ENCODE assay signal across 2 cellular contexts in genomic region chr10:14652067-14652466, GRCh38.
A peak's percentile ranks its signal among the peaks of the same experiment; 100 is the strongest.
TF ChIP-seq lines count a peak whose summit lies in the region.

No MANE protein-coding gene starts in this region.

TF ChIP-seq in SK-N-SH, 30 proteins besides CTCF, POLR2A, EP300 and RAD21 (continues in another document):
- TF ChIP-seq TEAD4 (IDR thresholded peaks at IDR 0.05; ENCODE audit: borderline replicate concordance, insufficient read depth) (0 out of 2 replicates have a peak, but pooled peaks have one; percentile 24), NFIC (IDR thresholded peaks at IDR 0.05; ENCODE audit: borderline replicate concordance) (no peak), TCF12 (IDR thresholded peaks at IDR 0.05) (peak; percentile 85), JUND (IDR thresholded peaks at IDR 0.05) (peak; percentile 44; the same call in 1 of the 2 replicates), EZH2phosphoT487 (IDR thresholded peaks at IDR 0.05; ENCODE audit: borderline replicate concordance, low read depth) (no peak), POLR2AphosphoS5 (IDR thresholded peaks at IDR 0.05; ENCODE audit: low read depth, low read length) (peak; percentile 33; the same call in 1 of the 2 replicates), REST (IDR thresholded peaks at IDR 0.05; ENCODE audit: low read depth, low read length) (no peak), USF2 (IDR thresholded peaks at IDR 0.05; ENCODE audit: borderline replicate concordance, low read depth, low read length) (no peak), YY1 (IDR thresholded peaks at IDR 0.05; ENCODE audit: low read depth) (no peak), RCOR1 (IDR thresholded peaks at IDR 0.05; ENCODE audit: low read length) (peak; percentile 94), GABPA (IDR thresholded peaks at IDR 0.05; ENCODE audit: low read depth) (no peak), IRF3 (IDR thresholded peaks at IDR 0.05; ENCODE audit: low read depth, low read length) (no peak), TAF1 (IDR thresholded peaks at IDR 0.05; ENCODE audit: borderline replicate concordance, low read depth, low read length) (no peak), CHD2 (IDR thresholded peaks at IDR 0.05; ENCODE audit: low read length, partially characterized antibody) (peak; percentile 74), SMC3 (IDR thresholded peaks at IDR 0.05; ENCODE audit: low read depth, low read length) (no peak), FOXJ3 (CRISPR knock-in tag; IDR thresholded peaks at IDR 0.05) (peak; percentile 39; the same call in 1 of the 2 replicates), RFX5 (IDR thresholded peaks at IDR 0.05; ENCODE audit: low read length) (no peak), FOXM1 (IDR thresholded peaks at IDR 0.05; ENCODE audit: low read depth) (no peak), SIN3A (IDR thresholded peaks at IDR 0.05; ENCODE audit: borderline replicate concordance, low read depth, low read length) (no peak), MEF2A (IDR thresholded peaks at IDR 0.05; ENCODE audit: borderline replicate concordance, low read depth) (no peak), GATA2 (CRISPR knock-in tag; IDR thresholded peaks at IDR 0.05) (peak; percentile 90), NRF1 (IDR thresholded peaks at IDR 0.05; ENCODE audit: low read depth, low read length) (no peak), ELF1 (IDR thresholded peaks at IDR 0.05) (no peak), FOSL2 (IDR thresholded peaks at IDR 0.05; ENCODE audit: borderline replicate concordance, low read depth) (no peak), MAX (IDR thresholded peaks at IDR 0.05; ENCODE audit: low read depth) (no peak), USF1 (IDR thresholded peaks at IDR 0.05; ENCODE audit: borderline replicate concordance, low read depth) (no peak), PBX3 (IDR thresholded peaks at IDR 0.05) (peak; percentile 72), MXI1 (IDR thresholded peaks at IDR 0.05; ENCODE audit: low read depth, low read length) (peak; percentile 80; the same call in 1 of the 2 replicates)

TF ChIP-seq in H1, 55 proteins besides CTCF, POLR2A, EP300 and RAD21:
- TF ChIP-seq KDM5A (IDR thresholded peaks at IDR 0.05; ENCODE audit: low read length), result no peak
- no peak for TF ChIP-seq SIX5 (IDR thresholded peaks at IDR 0.05; ENCODE audit: low read depth, low read length)
- no peak for TF ChIP-seq SIN3A (conservative IDR thresholded peaks at IDR 0.05 in 1 of 2, IDR thresholded peaks at IDR 0.05 in 1 of 2; ENCODE audit: low read depth in 1 of 2, low read length in 2 of 2)
- no peak for TF ChIP-seq EGR1 (IDR thresholded peaks at IDR 0.05; ENCODE audit: borderline replicate concordance, low read depth, low read length)
